ENCODE assay signal across 10 cellular contexts in genomic region chr4:109816894-109817293, GRCh38.
DNase-seq lines count a peak whose midpoint lies in the region; ATAC-seq and TF ChIP-seq lines count a peak whose summit lies in the region.
"Had no signal": no experiment of that assay in that cellular context is flagged by ENCODE, and none has a peak within 500 bp of the region (broad histone marks: within the 10 kb centered on the region; RNA-seq: fewer than 3 reads in every experiment).

No MANE protein-coding gene starts in this region.

- peak overlapping the region; percentile 99 for H3K27ac Mint-ChIP-seq in activated T-cell treated with anti-CD3 and anti-CD28 coated beads, Interleukin-2, amount 50 U/mL, for 24 hours
- peak overlapping the region; percentile 95 for H3K27ac Mint-ChIP-seq in T-helper 1 cell treated with Interleukin-12 subunit alpha and Interleukin-12 subunit beta and Interleukin-4 antibody, amounts not matched to agents 30 μg/mL and 1 μg/mL, for 36 hours
- peak overlapping the region; percentile 48 for H3K27ac Mint-ChIP-seq in stimulated activated naive B cell treated with anti-CD40 and anti-IgM and Interleukin-4, amounts not matched to agents 10 μg/mL and 1 μg/mL and 100 μg/mL, for 72 hours

- ATAC-seq in stimulated activated naive B cell treated with anti-CD40 and anti-IgM and Interleukin-4, amounts not matched to agents 10 μg/mL and 1 μg/mL and 100 μg/mL, for 72 hours (replicated peaks): no peak

- peak overlapping the region; percentile 100 for H3K4me3 Mint-ChIP-seq in activated T-cell treated with anti-CD3 and anti-CD28 coated beads, Interleukin-2, amount 50 U/mL, for 24 hours
- peak overlapping the region; percentile 99 for H3K4me3 Mint-ChIP-seq in T-helper 1 cell treated with Interleukin-12 subunit alpha and Interleukin-12 subunit beta and Interleukin-4 antibody, amounts not matched to agents 30 μg/mL and 1 μg/mL, for 36 hours
- H3K4me3 Mint-ChIP-seq in stimulated activated naive B cell treated with anti-CD40 and anti-IgM and Interleukin-4, amounts not matched to agents 10 μg/mL and 1 μg/mL and 100 μg/mL, for 72 hours: peak overlapping the region; percentile 96

- TF ChIP-seq CTCF in fibroblast of mammary gland (conservative IDR thresholded peaks at IDR 0.05; ENCODE audit: control insufficient read depth, insufficient read depth, low read depth, low read length): no peak

- no peaks in the 10 kb centered on the region for H3K27me3 Mint-ChIP-seq in activated T-cell treated with anti-CD3 and anti-CD28 coated beads, Interleukin-2, amount 50 U/mL, for 24 hours
- H3K27me3 Mint-ChIP-seq in T-helper 1 cell treated with Interleukin-12 subunit alpha and Interleukin-12 subunit beta and Interleukin-4 antibody, amounts not matched to agents 30 μg/mL and 1 μg/mL, for 36 hours (ENCODE audit: low read depth): no peaks in the 10 kb centered on the region
- H3K27me3 Mint-ChIP-seq in stimulated activated naive B cell treated with anti-CD40 and anti-IgM and Interleukin-4, amounts not matched to agents 10 μg/mL and 1 μg/mL and 100 μg/mL, for 72 hours: no peaks in the 10 kb centered on the region

- DNase-seq in activated T-cell treated with anti-CD3 and anti-CD28 coated beads, Interleukin-2, amount 50 U/mL, for 24 hours: no peak
- DNase-seq in activated T-cell treated with anti-CD3 and anti-CD28 coated beads, Interleukin-2, amount 50 U/mL, for 1 hour: no peak
- no peak for DNase-seq in fibroblast of mammary gland (ENCODE audit: low read depth)
- DNase-seq in stimulated activated naive B cell treated with anti-CD40 and anti-IgM and Interleukin-4, amounts not matched to agents 10 μg/mL and 1 μg/mL and 100 μg/mL, for 72 hours: no peak
- no peak for DNase-seq in AG20443 (ENCODE audit: low spot score)
- no peak for DNase-seq in activated gamma-delta T cell treated with Interleukin-2 at 50 U/mL for 16 hours
- no peak for DNase-seq in NCI-H128 (lab: John Stamatoyannopoulos, UW; ENCODE audit: unreplicated experiment)
- DNase-seq: activated CD4-positive, CD25-positive, alpha-beta regulatory T cell treated with anti-CD3 and anti-CD28 coated beads, Interleukin-2, amount 50 U/mL, for 72 hours; pancreas had no signal

- H3K4me3 ChIP-seq in fibroblast of mammary gland (ENCODE audit: control insufficient read depth, low read depth, low read length): peak overlapping the region; percentile 99

- H3K9me3 Mint-ChIP-seq in activated T-cell treated with anti-CD3 and anti-CD28 coated beads, Interleukin-2, amount 50 U/mL, for 24 hours: no peaks in the 10 kb centered on the region
- H3K9me3 Mint-ChIP-seq in T-helper 1 cell treated with Interleukin-12 subunit alpha and Interleukin-12 subunit beta and Interleukin-4 antibody, amounts not matched to agents 30 μg/mL and 1 μg/mL, for 36 hours: no peaks in the 10 kb centered on the region
- H3K9me3 Mint-ChIP-seq in stimulated activated naive B cell treated with anti-CD40 and anti-IgM and Interleukin-4, amounts not matched to agents 10 μg/mL and 1 μg/mL and 100 μg/mL, for 72 hours: no peaks in the 10 kb centered on the region

- peaks cover 65% of the 10 kb centered on the region for H3K36me3 Mint-ChIP-seq in activated T-cell treated with anti-CD3 and anti-CD28 coated beads, Interleukin-2, amount 50 U/mL, for 24 hours (ENCODE audit: low read depth)
- peaks cover 43% of the 10 kb centered on the region for H3K36me3 Mint-ChIP-seq in T-helper 1 cell treated with Interleukin-12 subunit alpha and Interleukin-12 subunit beta and Interleukin-4 antibody, amounts not matched to agents 30 μg/mL and 1 μg/mL, for 36 hours (ENCODE audit: low read depth)
- peaks cover 28 to 46% of the 10 kb centered on the region in 2 donors for H3K36me3 Mint-ChIP-seq in stimulated activated naive B cell treated with anti-CD40 and anti-IgM and Interleukin-4, amounts not matched to agents 10 μg/mL and 1 μg/mL and 100 μg/mL, for 72 hours

- H3K4me1 Mint-ChIP-seq in activated T-cell treated with anti-CD3 and anti-CD28 coated beads, Interleukin-2, amount 50 U/mL, for 24 hours (ENCODE audit: low read depth): peaks cover 61% of the 10 kb centered on the region
- peaks cover 44% of the 10 kb centered on the region for H3K4me1 Mint-ChIP-seq in T-helper 1 cell treated with Interleukin-12 subunit alpha and Interleukin-12 subunit beta and Interleukin-4 antibody, amounts not matched to agents 30 μg/mL and 1 μg/mL, for 36 hours (ENCODE audit: low read depth)
- H3K4me1 Mint-ChIP-seq in stimulated activated naive B cell treated with anti-CD40 and anti-IgM and Interleukin-4, amounts not matched to agents 10 μg/mL and 1 μg/mL and 100 μg/mL, for 72 hours: peaks cover 28 to 43% of the 10 kb centered on the region in 2 donors

Comparison
In these comparisons a context has a peak if more than half of its experiments do, and no peak if none do; other contexts are left out.
1. H3K27ac Mint-ChIP-seq: peak in every context shown above with its lines; median percentile 99 in activated T-cell treated with anti-CD3 and anti-CD28 coated beads, Interleukin-2, amount 50 U/mL, for 24 hours; 95 in T-helper 1 cell treated with Interleukin-12 subunit alpha and Interleukin-12 subunit beta and Interleukin-4 antibody, amounts not matched to agents 30 μg/mL and 1 μg/mL, for 36 hours; 48 in stimulated activated naive B cell treated with anti-CD40 and anti-IgM and Interleukin-4, amounts not matched to agents 10 μg/mL and 1 μg/mL and 100 μg/mL, for 72 hours.